Comparison of ENCODE assay signal across 10 cellular contexts in the genomic region with DNA sequence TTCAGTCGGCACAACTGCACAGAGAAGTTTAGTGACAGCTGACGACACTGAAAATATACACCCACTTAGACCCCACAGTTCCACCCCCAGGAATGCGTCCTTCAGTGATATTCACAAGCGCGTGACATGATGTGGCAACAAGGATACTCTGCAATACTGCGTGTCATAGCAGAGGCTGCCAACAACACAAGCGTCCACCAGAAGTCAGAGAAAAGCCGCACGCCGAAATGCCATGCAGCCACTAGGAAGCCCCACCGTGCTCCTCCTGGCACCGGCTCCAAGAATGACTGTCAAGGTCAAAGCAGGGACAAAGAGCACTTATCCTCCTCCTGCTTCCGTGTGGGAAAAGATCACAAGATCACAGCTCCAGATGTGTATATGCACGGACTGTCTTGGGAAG. TPM values are rescaled to one million over a fixed set of nuclear protein-coding genes. Genes with fewer than 3 reads are reported as not detected.
DNase-seq lines count a peak whose midpoint lies in the region; ATAC-seq and TF ChIP-seq lines count a peak whose summit lies in the region.
"Had no signal": no experiment of that assay in that cellular context is flagged by ENCODE, and none has a peak within 500 bp of the region (broad histone marks: within the 10 kb centered on the region; RNA-seq: fewer than 3 reads in every experiment).

No MANE protein-coding gene starts in this region.

- no peaks in the 10 kb centered on the region for H3K36me3 ChIP-seq in breast epithelium
- H3K36me3 ChIP-seq in upper lobe of right lung, result no peaks in the 10 kb centered on the region

- H3K4me3 Mint-ChIP-seq in MCF 10A (ENCODE audit: unreplicated experiment) (no peak overlapping the region), endothelial cell (ENCODE audit: unreplicated experiment) (no peak overlapping the region)

- CTCF ChIA-PET in MCF 10A (lab: Yijun Ruan, JAX), result no interaction called here

- H3K9me3 Mint-ChIP-seq in MCF 10A (ENCODE audit: unreplicated experiment), result no peaks in the 10 kb centered on the region
- no peaks in the 10 kb centered on the region for H3K9me3 Mint-ChIP-seq in endothelial cell (ENCODE audit: unreplicated experiment)

- H3K4me1 ChIP-seq in breast epithelium (peaks cover 0 to 7% of the 10 kb centered on the region in 2 donors), upper lobe of right lung (peaks cover 47% of the 10 kb centered on the region)

- H3K4me1 Mint-ChIP-seq in MCF 10A (ENCODE audit: insufficient read depth, unreplicated experiment) (peaks cover 13% of the 10 kb centered on the region), endothelial cell (ENCODE audit: unreplicated experiment) (peaks cover 29% of the 10 kb centered on the region)

- H3K4me3 ChIP-seq in breast epithelium (no peak overlapping the region), upper lobe of right lung (no peak overlapping the region)
- H3K4me3 ChIP-seq: smooth muscle cell had no signal

- POLR2A ChIA-PET in MCF 10A (lab: Yijun Ruan, JAX), result no interaction called here

- H3K27ac Mint-ChIP-seq in MCF 10A (ENCODE audit: low read depth, unreplicated experiment) (no peak overlapping the region), endothelial cell (ENCODE audit: unreplicated experiment) (no peak overlapping the region)

- DNase-seq in breast epithelium (ENCODE audit: low spot score in 2 of 2), result peak in 1 of 2 donors; percentile 49
- DNase-seq in MCF 10A (ENCODE audit: unreplicated experiment), result no peak
- peak; percentile 79 for DNase-seq in cardiac septum (ENCODE audit: low spot score)
- DNase-seq in upper lobe of right lung, result no peak
- no peak for DNase-seq in endothelial cell (ENCODE audit: low spot score)
- no peak for DNase-seq in GM19240 (ENCODE audit: insufficient read length, low spot score)
- DNase-seq: EL had no signal

- peaks cover 12% of the 10 kb centered on the region for H3K27me3 Mint-ChIP-seq in MCF 10A (ENCODE audit: insufficient read depth, unreplicated experiment)
- H3K27me3 Mint-ChIP-seq in endothelial cell (ENCODE audit: unreplicated experiment), result peaks cover 14% of the 10 kb centered on the region

- intact Hi-C loops in breast epithelium (cut with DNase I; ENCODE audit: low total_unique reads), result no loop called here
- intact Hi-C loops in MCF 10A (cut with micrococcal nuclease), result no loop called here
- intact Hi-C loops in cardiac septum (cut with DNase I), result no loop called here
- intact Hi-C loops in upper lobe of right lung (cut with DNase I), result no loop called here

- ATAC-seq in upper lobe of right lung (peak; percentile 53), HG02973 (IDR thresholded peaks at IDR 0.05; ENCODE audit: unreplicated experiment) (no peak)

- H3K27ac ChIP-seq in breast epithelium, result peak overlapping the region; percentile 2 to 72
- peak overlapping the region; percentile 91 for H3K27ac ChIP-seq in VCaP
- H3K27ac ChIP-seq in upper lobe of right lung, result no peak overlapping the region

- no peaks in the 10 kb centered on the region for H3K36me3 Mint-ChIP-seq in MCF 10A (ENCODE audit: insufficient read depth, unreplicated experiment)
- peaks cover 12% of the 10 kb centered on the region for H3K36me3 Mint-ChIP-seq in endothelial cell (ENCODE audit: low read depth, unreplicated experiment)

- TF ChIP-seq CTCF in breast epithelium (IDR thresholded peaks at IDR 0.05) (no peak), MCF 10A (IDR thresholded peaks at IDR 0.05; ENCODE audit: unreplicated experiment) (no peak), VCaP (conservative IDR thresholded peaks at IDR 0.05) (no peak), upper lobe of right lung (IDR thresholded peaks at IDR 0.05) (no peak), endothelial cell (IDR thresholded peaks at IDR 0.05; ENCODE audit: unreplicated experiment) (no peak)

- H3K27me3 ChIP-seq in breast epithelium, result peaks cover 0 to 9% of the 10 kb centered on the region in 2 donors
- peaks cover 8% of the 10 kb centered on the region for H3K27me3 ChIP-seq in upper lobe of right lung

- no peak for TF ChIP-seq POLR2A in breast epithelium (IDR thresholded peaks at IDR 0.05)

- BruUV-seq in MCF 10A (replicated peaks; lab: Mats Ljungman, UMichigan), result no TSS peak

- H3K9me3 ChIP-seq in breast epithelium (no peaks in the 10 kb centered on the region), upper lobe of right lung (no peaks in the 10 kb centered on the region)

RNA-seq across cellular contexts. Expression of a gene that starts 3.5 kb away (rescaled TPM):
- total RNA-seq in breast epithelium (10 to 100 TPM in 1 of 3 donors, 1 to 10 TPM in 2; 2.6 to 15.1 (median 9.8) TPM), MCF 10A (2022) (not detected in 2 replicates), cardiac septum (8.9 TPM), upper lobe of right lung (44.4 TPM), endothelial cell (ENCODE audit: unreplicated experiment) (116 TPM)

RNA-seq across cellular contexts. Expression of a gene that starts 44.5 kb away (rescaled TPM):
- 1 to 10 TPM; 1.2 to 3.5 (median 2.0) TPM for total RNA-seq in breast epithelium
- total RNA-seq in MCF 10A (2022), result not detected in 2 replicates
- total RNA-seq in cardiac septum, result 5.1 TPM
- total RNA-seq in upper lobe of right lung, result 6.8 TPM
- total RNA-seq in endothelial cell (ENCODE audit: unreplicated experiment), result not detected
